7 cellular contexts compared by ENCODE assay signal in genomic region chr17:21573271-21573960, GRCh38.
DNase-seq lines count a peak whose midpoint lies in the region; FAIRE-seq and TF ChIP-seq lines count a peak whose summit lies in the region.
"Not testable (repeated sequence)": the region's sequence is repeated elsewhere in the genome, so short reads cannot be mapped to it uniquely, and the experiment has no call there.

No MANE protein-coding gene starts in this region.

- H3K27ac Mint-ChIP-seq in activated CD4-positive, alpha-beta memory T cell treated with anti-CD3 and anti-CD28 coated beads for 36 hours; astrocyte (ENCODE audit: unreplicated experiment); stimulated activated naive CD8-positive, alpha-beta T cell treated with anti-CD3 and anti-CD28 coated beads, Interleukin-15, Interleukin-2, amounts not matched to agents 100 ng/mL and 50 ng/mL, for 24 hours: not testable (repeated sequence)
- peak overlapping the region in 2 of 6 donors; percentile 1 to 46 for H3K27ac Mint-ChIP-seq in immature natural killer cell

- intact Hi-C loops in activated CD4-positive, alpha-beta memory T cell treated with anti-CD3 and anti-CD28 coated beads for 36 hours (cut with micrococcal nuclease), result not testable (repeated sequence)

- CTCF ChIA-PET in activated CD4-positive, alpha-beta memory T cell treated with anti-CD3 and anti-CD28 coated beads for 36 hours (lab: Charles Lee), result not testable (repeated sequence)

- H3K9me3 ChIP-seq in astrocyte (ENCODE audit: insufficient read depth, low read depth, low read length); osteoblast (ENCODE audit: low read depth, low read length): not testable (repeated sequence)

- not testable (repeated sequence) for H3K36me3 Mint-ChIP-seq in activated CD4-positive, alpha-beta memory T cell treated with anti-CD3 and anti-CD28 coated beads for 36 hours; astrocyte (ENCODE audit: low read depth, unreplicated experiment); immature natural killer cell; stimulated activated naive CD8-positive, alpha-beta T cell treated with anti-CD3 and anti-CD28 coated beads, Interleukin-15, Interleukin-2, amounts not matched to agents 100 ng/mL and 50 ng/mL, for 24 hours (ENCODE audit: low read depth)

- in situ Hi-C loops in G401 (cut with HindIII; ENCODE audit: low sequenced_read_pairs), result not testable (repeated sequence)

- H3K4me3 Mint-ChIP-seq in activated CD4-positive, alpha-beta memory T cell treated with anti-CD3 and anti-CD28 coated beads for 36 hours, result peak overlapping the region; percentile 66
- H3K4me3 Mint-ChIP-seq in astrocyte (ENCODE audit: unreplicated experiment), result not testable (repeated sequence)
- peak overlapping the region in 4 of 5 donors; percentile 52 to 72 (median 63) for H3K4me3 Mint-ChIP-seq in immature natural killer cell
- peak overlapping the region; percentile 49 for H3K4me3 Mint-ChIP-seq in stimulated activated naive CD8-positive, alpha-beta T cell treated with anti-CD3 and anti-CD28 coated beads, Interleukin-15, Interleukin-2, amounts not matched to agents 100 ng/mL and 50 ng/mL, for 24 hours

- not testable (repeated sequence) for TF ChIP-seq CTCF in astrocyte (IDR thresholded peaks at IDR 0.05; ENCODE audit: insufficient read depth, low read depth, low read length); epithelial cell of proximal tubule (conservative IDR thresholded peaks at IDR 0.05; ENCODE audit: low read depth, low read length); osteoblast (IDR thresholded peaks at IDR 0.05; ENCODE audit: extremely low read depth, low read depth, low read length)

- H3K79me2 ChIP-seq in astrocyte (ENCODE audit: insufficient read depth, low read length); osteoblast (ENCODE audit: insufficient read depth, low read length): not testable (repeated sequence)

- not testable (repeated sequence) for H3K4me1 Mint-ChIP-seq in activated CD4-positive, alpha-beta memory T cell treated with anti-CD3 and anti-CD28 coated beads for 36 hours (ENCODE audit: low read depth); astrocyte (ENCODE audit: low read depth, unreplicated experiment); stimulated activated naive CD8-positive, alpha-beta T cell treated with anti-CD3 and anti-CD28 coated beads, Interleukin-15, Interleukin-2, amounts not matched to agents 100 ng/mL and 50 ng/mL, for 24 hours (ENCODE audit: low read depth)
- peaks cover 6 to 15% of the 10 kb centered on the region in 2 donors for H3K4me1 Mint-ChIP-seq in immature natural killer cell

- not testable (repeated sequence) for FAIRE-seq in astrocyte (lab: Jason Lieb, UNC)

- not testable (repeated sequence) for H3K36me3 ChIP-seq in astrocyte (ENCODE audit: insufficient read depth, low read length); osteoblast (ENCODE audit: insufficient read depth, low read length)

- H3K27me3 Mint-ChIP-seq in activated CD4-positive, alpha-beta memory T cell treated with anti-CD3 and anti-CD28 coated beads for 36 hours; astrocyte (ENCODE audit: low read depth, unreplicated experiment); immature natural killer cell (ENCODE audit: low read depth in 3 of 3): not testable (repeated sequence)
- H3K27me3 Mint-ChIP-seq in stimulated activated naive CD8-positive, alpha-beta T cell treated with anti-CD3 and anti-CD28 coated beads, Interleukin-15, Interleukin-2, amounts not matched to agents 100 ng/mL and 50 ng/mL, for 24 hours, result peaks cover 27% of the 10 kb centered on the region

- H2AFZ ChIP-seq in astrocyte (ENCODE audit: low read depth, low read length), result peak overlapping the region; percentile 95
- peak overlapping the region; percentile 95 for H2AFZ ChIP-seq in osteoblast (ENCODE audit: low read length)

- POLR2A ChIA-PET in activated CD4-positive, alpha-beta memory T cell treated with anti-CD3 and anti-CD28 coated beads for 36 hours (lab: Charles Lee), result not testable (repeated sequence)

- peak; percentile 19 for DNase-seq in G401 (ENCODE audit: low spot score)
- not testable (repeated sequence) for DNase-seq in activated CD4-positive, alpha-beta memory T cell treated with anti-CD3 and anti-CD28 coated beads for 36 hours; astrocyte (ENCODE audit: low read depth); epithelial cell of proximal tubule (ENCODE audit: low read depth); immature natural killer cell; osteoblast (ENCODE audit: insufficient read length, low spot score, missing footprints)

- H3K4me3 ChIP-seq in astrocyte (ENCODE audit: insufficient read depth, low read depth, low read length) (peak overlapping the region; percentile 51), epithelial cell of proximal tubule (ENCODE audit: low read depth, low read length) (peak overlapping the region; percentile 57), osteoblast (ENCODE audit: insufficient read depth, low read length) (peak overlapping the region; percentile 74)

- H3K4me2 ChIP-seq in astrocyte (ENCODE audit: low read length) (peak overlapping the region; percentile 81), osteoblast (ENCODE audit: insufficient read depth, low read length) (peak overlapping the region; percentile 75)

- not testable (repeated sequence) for H3K4me1 ChIP-seq in astrocyte (ENCODE audit: insufficient read depth, low read length); osteoblast (ENCODE audit: insufficient read depth, low read length)

- H3K9ac ChIP-seq in astrocyte (ENCODE audit: low read length), result peak overlapping the region; percentile 50

- not testable (repeated sequence) for H3K27me3 ChIP-seq in astrocyte (ENCODE audit: insufficient read depth, low read length); osteoblast (ENCODE audit: insufficient read depth, low read length)

- H4K20me1 ChIP-seq in astrocyte (ENCODE audit: insufficient read depth, low read length); osteoblast (ENCODE audit: insufficient read depth, low read length): not testable (repeated sequence)

- not testable (repeated sequence) for H3K27ac ChIP-seq in astrocyte (ENCODE audit: low read depth, low read length); osteoblast (ENCODE audit: low read depth, low read length)

- H3K9me3 Mint-ChIP-seq in activated CD4-positive, alpha-beta memory T cell treated with anti-CD3 and anti-CD28 coated beads for 36 hours, result peaks cover 14% of the 10 kb centered on the region
- not testable (repeated sequence) for H3K9me3 Mint-ChIP-seq in astrocyte (ENCODE audit: unreplicated experiment); immature natural killer cell
- peaks cover 11% of the 10 kb centered on the region for H3K9me3 Mint-ChIP-seq in stimulated activated naive CD8-positive, alpha-beta T cell treated with anti-CD3 and anti-CD28 coated beads, Interleukin-15, Interleukin-2, amounts not matched to agents 100 ng/mL and 50 ng/mL, for 24 hours
